22 cellular contexts compared by ENCODE assay signal in genomic region chr11:2592559-2593392, GRCh38.
DNase-seq lines count a peak whose midpoint lies in the region; ATAC-seq and TF ChIP-seq lines count a peak whose summit lies in the region.
"Had no signal": no experiment of that assay in that cellular context is flagged by ENCODE, and none has a peak within 500 bp of the region (broad histone marks: within the 10 kb centered on the region; RNA-seq: fewer than 3 reads in every experiment).

No MANE protein-coding gene starts in this region.

- POLR2A ChIA-PET in MCF 10A (lab: Yijun Ruan, JAX): no interaction called here

- H3K36me3 ChIP-seq in spleen: peaks cover 0 to 70% (median 0%) of the 10 kb centered on the region in 6 donors
- H3K36me3 ChIP-seq: prostate gland, uterus had no signal

- H3K4me3 ChIP-seq in spleen: no peak overlapping the region
- H3K4me3 ChIP-seq: BLaER1 treated with 17β-estradiol and CSF1 and Interleukin-3, amounts not matched to agents 10 nM and 100 nM; GM23248; prostate gland; smooth muscle cell; uterus had no signal

- 89 to 95% (median 94%) methylated on average over 15 to 16 of the region's 16 CpGs for WGBS in spleen, 5 donors

- H3K36me3 Mint-ChIP-seq in MCF 10A (ENCODE audit: insufficient read depth, unreplicated experiment): no peaks in the 10 kb centered on the region

- no TSS peak for BruUV-seq in MCF 10A (replicated peaks; lab: Mats Ljungman, UMichigan)

- ATAC-seq in GM18498 (IDR thresholded peaks at IDR 0.05; ENCODE audit: unreplicated experiment): no peak
- ATAC-seq: T-cell had no signal

- H3K4me1 ChIP-seq in spleen: no peaks in the 10 kb centered on the region
- H3K4me1 ChIP-seq: prostate gland, uterus had no signal

- no peaks in the 10 kb centered on the region for H3K4me1 Mint-ChIP-seq in MCF 10A (ENCODE audit: insufficient read depth, unreplicated experiment)
- H3K4me1 Mint-ChIP-seq: activated CD4-positive, alpha-beta T cell treated with anti-CD3 and anti-CD28 coated beads, Interleukin-2, amount 10 ng/mL, durations not matched to agents 24 days and 14 days; T-cell had no signal

- peaks cover 0 to 31% (median 10%) of the 10 kb centered on the region in 8 donors for H3K9me3 ChIP-seq in spleen
- H3K9me3 ChIP-seq: prostate gland, uterus had no signal

- TF ChIP-seq CTCF in GM13977 (IDR thresholded peaks at IDR 0.05; ENCODE audit: extremely low read depth, insufficient read depth, missing control alignments) (no peak), spleen (IDR thresholded peaks at IDR 0.05 in 8 of 11, conservative IDR thresholded peaks at IDR 0.05 in 3 of 11) (no peak), MCF 10A (IDR thresholded peaks at IDR 0.05; ENCODE audit: unreplicated experiment) (no peak)

- in situ Hi-C loops in GM13977 (cut with MboI; ENCODE audit: low pct_unique_long_range_greater_than_20kb, low sequenced_read_pairs, unreplicated experiment): no loop called here

- peaks cover 40% of the 10 kb centered on the region for H3K27me3 Mint-ChIP-seq in MCF 10A (ENCODE audit: insufficient read depth, unreplicated experiment)
- H3K27me3 Mint-ChIP-seq: activated CD4-positive, alpha-beta T cell treated with anti-CD3 and anti-CD28 coated beads, Interleukin-2, amount 10 ng/mL, durations not matched to agents 24 days and 14 days; T-cell had no signal

- H3K27me3 ChIP-seq in spleen (replicated peaks in 1 of 7): no peaks in the 10 kb centered on the region
- H3K27me3 ChIP-seq: BLaER1 treated with 17β-estradiol and CSF1 and Interleukin-3, amounts not matched to agents 10 nM and 100 nM; uterus had no signal

- intact Hi-C loops in spleen (cut with DNase I; ENCODE audit: low total_unique reads) (no loop called here), MCF 10A (cut with micrococcal nuclease) (no loop called here)

- TF ChIP-seq POLR2A in spleen (IDR thresholded peaks at IDR 0.05): no peak

- no peak overlapping the region for H3K27ac Mint-ChIP-seq in MCF 10A (ENCODE audit: low read depth, unreplicated experiment)
- H3K27ac Mint-ChIP-seq: activated CD4-positive, alpha-beta T cell treated with anti-CD3 and anti-CD28 coated beads, Interleukin-2, amount 10 ng/mL, durations not matched to agents 24 days and 14 days; nephron progenitor cell; T-cell had no signal

- DNase-seq in activated CD8-positive, alpha-beta memory T cell treated with anti-CD3 and anti-CD28 coated beads for 24 hours: peak; percentile 41
- DNase-seq in activated CD8-positive, alpha-beta memory T cell treated with anti-CD3 and anti-CD28 coated beads, Interleukin-2, amount 50 U/mL, for 4 hours: no peak
- DNase-seq in GM13977 (ENCODE audit: low spot score) (peak; percentile 10), iPS-NIHi7 (ENCODE audit: extremely low spot score) (peak; percentile 9), spleen (peak; percentile 71), SW 1271 (lab: John Stamatoyannopoulos, UW) (no peak), MCF 10A (ENCODE audit: unreplicated experiment) (no peak)
- DNase-seq: Calu3, foreskin fibroblast, GM23248, NCI-H1694, NCI-H82, nephron progenitor cell, SHP77 treated with DMSO at 0.1 percent for 48 hours, uterus had no signal

- CTCF ChIA-PET in MCF 10A (lab: Yijun Ruan, JAX): no interaction called here

- H3K9me3 Mint-ChIP-seq in MCF 10A (ENCODE audit: unreplicated experiment): no peaks in the 10 kb centered on the region
- H3K9me3 Mint-ChIP-seq: activated CD4-positive, alpha-beta T cell treated with anti-CD3 and anti-CD28 coated beads, Interleukin-2, amount 10 ng/mL, durations not matched to agents 24 days and 14 days had no signal

- no peak overlapping the region for H3K27ac ChIP-seq in spleen
- H3K27ac ChIP-seq: BLaER1 treated with 17β-estradiol and CSF1 and Interleukin-3, amounts not matched to agents 10 nM and 100 nM; epithelial cell of prostate; GM23248; prostate gland; uterus had no signal

- no peak overlapping the region for H3K4me3 Mint-ChIP-seq in MCF 10A (ENCODE audit: unreplicated experiment)
- H3K4me3 Mint-ChIP-seq: activated CD4-positive, alpha-beta T cell treated with anti-CD3 and anti-CD28 coated beads, Interleukin-2, amount 10 ng/mL, durations not matched to agents 24 days and 14 days; nephron progenitor cell; T-cell had no signal

Comparison
In these comparisons a context has a peak if more than half of its experiments do, and no peak if none do; other contexts are left out.
1. DNase-seq: peak in activated CD8-positive, alpha-beta memory T cell treated with anti-CD3 and anti-CD28 coated beads for 24 hours (single experiment), GM13977 (single experiment), iPS-NIHi7 (single experiment) and spleen (single experiment); none in activated CD8-positive, alpha-beta memory T cell treated with anti-CD3 and anti-CD28 coated beads, Interleukin-2, amount 50 U/mL, for 4 hours (single experiment), SW 1271 (0 of 2) and MCF 10A (single experiment).